ENCODE assay signal across 13 cellular contexts in genomic region chr15:70533931-70534742, GRCh38.
DNase-seq lines count a peak whose midpoint lies in the region; ATAC-seq and TF ChIP-seq lines count a peak whose summit lies in the region.
"Had no signal": no experiment of that assay in that cellular context is flagged by ENCODE, and none has a peak within 500 bp of the region (broad histone marks: within the 10 kb centered on the region; RNA-seq: fewer than 3 reads in every experiment).

No MANE protein-coding gene starts in this region.

- no peak overlapping the region for H3K4me2 ChIP-seq in PC-3 (ENCODE audit: low read length)

- peaks cover 3% of the 10 kb centered on the region for H3K36me3 Mint-ChIP-seq in activated naive CD4-positive, alpha-beta T cell treated with anti-CD3 and anti-CD28 coated beads for 36 hours (ENCODE audit: low read depth)
- peaks cover 2% of the 10 kb centered on the region for H3K36me3 Mint-ChIP-seq in central memory CD8-positive, alpha-beta T cell (ENCODE audit: insufficient read depth)

- peaks cover 11% of the 10 kb centered on the region for H3K4me1 ChIP-seq in PC-3 (ENCODE audit: insufficient read depth, low read length)

- DNase-seq in activated naive CD4-positive, alpha-beta T cell treated with anti-CD3 and anti-CD28 coated beads for 36 hours, result no peak
- no peak for DNase-seq in activated naive CD4-positive, alpha-beta T cell (lab: John Stamatoyannopoulos, UW)
- DNase-seq in PC-3 (peak; percentile 35), NK-92 (lab: John Stamatoyannopoulos, UW; ENCODE audit: unreplicated experiment) (no peak)
- DNase-seq in central memory CD8-positive, alpha-beta T cell (ENCODE audit: low spot score in 2 of 2), result no peak
- DNase-seq in stimulated activated naive CD8-positive, alpha-beta T cell treated with anti-CD3 and anti-CD28 coated beads, Interleukin-15, amount 100 ng/mL, for 72 hours, result no peak
- DNase-seq: IMR-90; midbrain; NCI-H1694 treated with DMSO at 0.1 percent for 48 hours; SIG-M5; stimulated activated CD4-positive, alpha-beta T cell treated with anti-CD3 and anti-CD28 coated beads, Interleukin-2, amount 100 ng/mL, for 24 hours had no signal

- no peaks in the 10 kb centered on the region for H3K27me3 Mint-ChIP-seq in activated naive CD4-positive, alpha-beta T cell treated with anti-CD3 and anti-CD28 coated beads for 36 hours (ENCODE audit: low read depth)
- no peaks in the 10 kb centered on the region for H3K27me3 Mint-ChIP-seq in central memory CD8-positive, alpha-beta T cell
- H3K27me3 Mint-ChIP-seq in stimulated activated naive CD8-positive, alpha-beta T cell treated with anti-CD3 and anti-CD28 coated beads, Interleukin-15, amount 100 ng/mL, for 72 hours, result no peaks in the 10 kb centered on the region

- BruUV-seq in PC-3 (replicated peaks; lab: Mats Ljungman, UMichigan), result no TSS peak

- H3K79me2 ChIP-seq in PC-3 (ENCODE audit: low read length), result no peaks in the 10 kb centered on the region

- CTCF ChIA-PET in activated naive CD4-positive, alpha-beta T cell treated with anti-CD3 and anti-CD28 coated beads for 36 hours (lab: Charles Lee), result interaction anchor here (0.7 to 3.1 kb wide), 10 partner anchors 10 to 217 kb away, joined by 3 to 15 read pairs (median 6); no protein-coding TSS in a partner anchor
- CTCF ChIA-PET in PC-3 (lab: Charles Lee), result interaction anchor here (0.7 kb wide), 1 partner anchor 35 kb away, joined by 3 read pairs; no protein-coding TSS in a partner anchor

- peak; percentile 33; the same call in 1 of the 2 replicates for ATAC-seq in PC-3
- ATAC-seq in central memory CD8-positive, alpha-beta T cell (replicated peaks; ENCODE audit: extremely low read depth, poor library complexity, severe bottlenecking), result no peak
- no peak for ATAC-seq in stimulated activated naive CD8-positive, alpha-beta T cell treated with anti-CD3 and anti-CD28 coated beads, Interleukin-15, amount 100 ng/mL, for 72 hours
- no peak for ATAC-seq in GM18511 (IDR thresholded peaks at IDR 0.05; ENCODE audit: unreplicated experiment)
- no peak for ATAC-seq in GM21528 (IDR thresholded peaks at IDR 0.05; ENCODE audit: low FRiP score, unreplicated experiment)

- no peaks in the 10 kb centered on the region for H3K9me3 Mint-ChIP-seq in activated naive CD4-positive, alpha-beta T cell treated with anti-CD3 and anti-CD28 coated beads for 36 hours
- no peaks in the 10 kb centered on the region for H3K9me3 Mint-ChIP-seq in central memory CD8-positive, alpha-beta T cell
- no peaks in the 10 kb centered on the region for H3K9me3 Mint-ChIP-seq in stimulated activated naive CD8-positive, alpha-beta T cell treated with anti-CD3 and anti-CD28 coated beads, Interleukin-15, amount 100 ng/mL, for 72 hours

- no peaks in the 10 kb centered on the region for H3K9me2 ChIP-seq in PC-3 (replicated peaks; ENCODE audit: low read length)

- H3K4me3 Mint-ChIP-seq in activated naive CD4-positive, alpha-beta T cell treated with anti-CD3 and anti-CD28 coated beads for 36 hours, result peak overlapping the region; percentile 89
- peak overlapping the region; percentile 85 for H3K4me3 Mint-ChIP-seq in central memory CD8-positive, alpha-beta T cell
- peak overlapping the region; percentile 90 to 92 for H3K4me3 Mint-ChIP-seq in stimulated activated naive CD8-positive, alpha-beta T cell treated with anti-CD3 and anti-CD28 coated beads, Interleukin-15, amount 100 ng/mL, for 72 hours

- H3K4me3 ChIP-seq in PC-3 (ENCODE audit: low read length), result no peak overlapping the region

- H3K4me1 Mint-ChIP-seq in activated naive CD4-positive, alpha-beta T cell treated with anti-CD3 and anti-CD28 coated beads for 36 hours (ENCODE audit: low read depth), result peaks cover 62% of the 10 kb centered on the region
- peaks cover 59% of the 10 kb centered on the region for H3K4me1 Mint-ChIP-seq in central memory CD8-positive, alpha-beta T cell
- peaks cover 61% of the 10 kb centered on the region for H3K4me1 Mint-ChIP-seq in stimulated activated naive CD8-positive, alpha-beta T cell treated with anti-CD3 and anti-CD28 coated beads, Interleukin-15, amount 100 ng/mL, for 72 hours

- peak overlapping the region; percentile 92 for H3K27ac Mint-ChIP-seq in activated naive CD4-positive, alpha-beta T cell treated with anti-CD3 and anti-CD28 coated beads for 36 hours
- peak overlapping the region; percentile 81 for H3K27ac Mint-ChIP-seq in central memory CD8-positive, alpha-beta T cell (ENCODE audit: low read depth)
- H3K27ac Mint-ChIP-seq in stimulated activated naive CD8-positive, alpha-beta T cell treated with anti-CD3 and anti-CD28 coated beads, Interleukin-15, amount 100 ng/mL, for 72 hours, result peak overlapping the region; percentile 84 to 93

- H3K27ac ChIP-seq in PC-3 (ENCODE audit: low read length), result no peak overlapping the region

- TF ChIP-seq CTCF in PC-3 (conservative IDR thresholded peaks at IDR 0.05; ENCODE audit: low read depth, low read length), result no peak

- no peaks in the 10 kb centered on the region for H3K9me3 ChIP-seq in PC-3 (ENCODE audit: low read length)

- no peaks in the 10 kb centered on the region for H4K20me1 ChIP-seq in PC-3 (ENCODE audit: low read length)

- POLR2A ChIA-PET in PC-3 (lab: Charles Lee; ENCODE audit: unreplicated experiment), result interaction anchor here (0.7 kb wide), 1 partner anchor 490 kb away, joined by 4 read pairs; no protein-coding TSS in a partner anchor

- no peak overlapping the region for H3K9ac ChIP-seq in PC-3 (ENCODE audit: low read length)

- H3K36me3 ChIP-seq in PC-3 (ENCODE audit: low read depth, low read length), result no peaks in the 10 kb centered on the region

- no peaks in the 10 kb centered on the region for H3K27me3 ChIP-seq in PC-3 (ENCODE audit: low read length)

- H3F3A ChIP-seq in PC-3 (ENCODE audit: low read length, unreplicated experiment), result no peaks in the 10 kb centered on the region

- intact Hi-C loops in activated naive CD4-positive, alpha-beta T cell treated with anti-CD3 and anti-CD28 coated beads for 36 hours (cut with micrococcal nuclease), result no loop called here
- intact Hi-C loops in PC-3 (cut with micrococcal nuclease), result no loop called here

- no peak overlapping the region for H2AFZ ChIP-seq in PC-3 (ENCODE audit: low read length)
